In the genomic region with DNA sequence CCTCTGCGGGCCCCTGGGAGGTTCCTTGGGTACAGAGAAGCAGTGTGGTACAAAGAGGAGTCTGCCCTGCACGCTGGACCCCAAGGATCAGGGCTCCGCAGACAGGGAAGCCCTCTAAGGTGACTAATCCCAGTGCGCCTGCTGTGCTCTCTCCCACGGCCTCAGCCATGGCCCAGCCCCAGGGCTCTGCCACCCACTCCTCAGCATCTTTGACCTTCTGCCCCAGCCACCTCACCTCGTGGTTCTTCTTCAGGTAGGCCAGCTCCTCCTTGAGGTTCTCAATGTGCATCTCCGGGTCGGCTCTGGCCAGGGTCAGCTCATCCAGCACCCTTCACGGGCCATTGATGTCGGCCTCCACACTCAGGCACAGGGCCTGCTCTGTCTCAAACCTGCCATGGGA, we compare ENCODE assay signal across 15 cellular contexts. TPM values are rescaled to one million over a fixed set of nuclear protein-coding genes. Genes with fewer than 3 reads are reported as not detected.
"Had no signal": no experiment of that assay in that cellular context is flagged by ENCODE, and none has a peak within 500 bp of the region (broad histone marks: within the 10 kb centered on the region; RNA-seq: fewer than 3 reads in every experiment).

No MANE protein-coding gene starts in this region.

RNA-seq across cellular contexts. Expression of gene LGALS9B, which starts 47.8 kb away (rescaled TPM):
- total RNA-seq: occipital lobe, osteoblast, pancreas, posterior vena cava, prostate gland, pulmonary artery endothelial cell, right atrium auricular region, sciatic nerve, subcutaneous adipose tissue, temporal lobe, thyroid gland, tibial nerve, ureter had no signal
- polyA plus RNA-seq: naive thymus-derived CD4-positive, alpha-beta T cell; neural cell; pancreas had no signal
